8 cellular contexts compared by ENCODE assay signal in genomic region chr12:110543252-110543959, GRCh38. TPM values are rescaled to one million over a fixed set of nuclear protein-coding genes. Genes with fewer than 3 reads are reported as not detected.
A peak's percentile ranks its signal among the peaks of the same experiment; 100 is the strongest.
DNase-seq lines count a peak whose midpoint lies in the region; TF ChIP-seq lines count a peak whose summit lies in the region.

No MANE protein-coding gene starts in this region.

- DNase-seq in NCI-H2107 (lab: John Stamatoyannopoulos, UW) (peak; percentile 83), cardiac fibroblast (ENCODE audit: low read depth in 2 of 2) (peak; percentile 94), lower leg skin (ENCODE audit: low spot score in 2 of 2) (peak; percentile 97 to 98), testis (peak; percentile 97), UCSD-AML1 (lab: John Stamatoyannopoulos, UW; ENCODE audit: unreplicated experiment) (no peak), GM13976 (ENCODE audit: low spot score) (no peak), CD1c-positive myeloid dendritic cell (ENCODE audit: extremely low spot score) (no peak)

- no peaks in the 10 kb centered on the region for H3K9me3 ChIP-seq in testis

- H3K27ac ChIP-seq in 22Rv1 (peak overlapping the region; percentile 43), testis (peak overlapping the region; percentile 83 to 89)

- TF ChIP-seq POLR2A in lower leg skin (IDR thresholded peaks at IDR 0.05), result no peak
- no peak for TF ChIP-seq POLR2A in testis (IDR thresholded peaks at IDR 0.05)

- H3K4me3 ChIP-seq in cardiac fibroblast (replicated peaks in 1 of 2; ENCODE audit: low read depth in 2 of 2, low read length in 2 of 2), result no peak overlapping the region
- no peak overlapping the region for H3K4me3 ChIP-seq in lower leg skin (ENCODE audit: low read depth, poor library complexity, severe bottlenecking)
- H3K4me3 ChIP-seq in testis, result no peak overlapping the region

- H3K4me1 ChIP-seq in testis, result peaks cover 35% of the 10 kb centered on the region

- intact Hi-C loops in lower leg skin (cut with DNase I; ENCODE audit: low total_unique reads), result no loop called here
- intact Hi-C loops in testis (cut with DNase I; ENCODE audit: low total_unique reads), result no loop called here

- 13 to 25% methylated on average over 7 of the region's 7 CpGs for WGBS in lower leg skin, 2 donors
- 29 to 39% methylated on average over 7 of the region's 7 CpGs for WGBS in testis, 2 donors

- no peaks in the 10 kb centered on the region for H3K27me3 ChIP-seq in testis

- no peak for TF ChIP-seq CTCF in 22Rv1 (IDR thresholded peaks at IDR 0.05)
- TF ChIP-seq CTCF in cardiac fibroblast (IDR thresholded peaks at IDR 0.05; ENCODE audit: low read depth, low read length), result no peak
- no peak for TF ChIP-seq CTCF in lower leg skin (IDR thresholded peaks at IDR 0.05)
- no peak for TF ChIP-seq CTCF in testis (IDR thresholded peaks at IDR 0.05)
- TF ChIP-seq CTCF in GM13976 (IDR thresholded peaks at IDR 0.05; ENCODE audit: borderline replicate concordance, control extremely low read depth, extremely low read depth, insufficient read depth, missing control alignments), result no peak

- in situ Hi-C loops in GM13976 (cut with MboI; ENCODE audit: low sequenced_read_pairs, unreplicated experiment), result no loop called here

- H3K36me3 ChIP-seq in testis (ENCODE audit: low read depth, missing control alignments), result no peaks in the 10 kb centered on the region

RNA-seq across cellular contexts. Expression of gene PPTC7, which starts 39.7 kb away (rescaled TPM):
- 10 to 100 TPM; 19.6 to 29.8 (median 26.0) TPM for total RNA-seq in lower leg skin
- 10 to 100 TPM; 29.0 to 30.8 TPM for total RNA-seq in testis
- 23.7 TPM for polyA plus RNA-seq in testis (ENCODE audit: insufficient read depth, low read depth, low replicate concordance)

RNA-seq across cellular contexts. Expression of gene RAD9B, which starts 41.3 kb away (rescaled TPM):
- 1 to 10 TPM in 1 of 4 donors, under 1 TPM in 2, not detected in 1; 0.49 to 1.0 (median 0.63) TPM for total RNA-seq in lower leg skin
- total RNA-seq in testis, result 10 to 100 TPM; 12.8 to 29.1 TPM
- 21.8 TPM for polyA plus RNA-seq in testis (ENCODE audit: insufficient read depth, low read depth, low replicate concordance)

RNA-seq across cellular contexts. Expression of gene VPS29, which starts 41.5 kb away (rescaled TPM):
- 10 to 100 TPM; 54.6 to 93.4 (median 61.9) TPM for total RNA-seq in lower leg skin
- total RNA-seq in testis, result 10 to 100 TPM; 66.3 to 74.5 TPM
- 81.9 TPM for polyA plus RNA-seq in testis (ENCODE audit: insufficient read depth, low read depth, low replicate concordance)

Comparison
In these comparisons a context has a peak if more than half of its experiments do, and no peak if none do; other contexts are left out.
1. DNase-seq: peak in NCI-H2107 (single experiment), cardiac fibroblast (2 of 2), lower leg skin (2 of 2) and testis (single experiment); none in UCSD-AML1 (single experiment), GM13976 (single experiment) and CD1c-positive myeloid dendritic cell (single experiment).
2. RNA of gene RAD9B, which starts 41.3 kb away (total RNA-seq): 12.8 to 29.1 TPM in testis; 0.49 to 1.0 TPM in lower leg skin; every median in the first group is over 4 times any median in the second.